ENCODE assay signal across 19 cellular contexts in the genomic region with DNA sequence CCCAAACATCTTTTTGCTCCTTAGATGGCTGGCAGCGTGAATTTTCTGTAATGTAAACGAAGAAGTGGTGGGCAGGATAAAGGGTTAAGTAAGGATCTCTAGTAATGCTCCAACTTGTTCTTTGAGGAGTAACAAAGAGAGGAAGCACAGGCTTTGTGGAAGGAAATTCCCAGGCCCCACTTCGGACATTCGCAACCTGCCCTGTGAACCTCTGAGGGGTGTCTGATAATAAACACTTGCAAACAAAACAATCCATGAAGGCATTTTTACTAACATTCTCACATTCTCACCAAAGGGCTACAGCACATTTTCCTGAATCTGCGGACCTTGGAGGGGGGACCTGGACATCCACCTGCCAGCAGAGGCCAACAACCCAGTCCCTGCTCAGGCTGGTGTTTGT. TPM values are rescaled to one million over a fixed set of nuclear protein-coding genes. Genes with fewer than 3 reads are reported as not detected.
DNase-seq lines count a peak whose midpoint lies in the region; ATAC-seq, FAIRE-seq and TF ChIP-seq lines count a peak whose summit lies in the region.
"Had no signal": no experiment of that assay in that cellular context is flagged by ENCODE, and none has a peak within 500 bp of the region (broad histone marks: within the 10 kb centered on the region; RNA-seq: fewer than 3 reads in every experiment).

No MANE protein-coding gene starts in this region.

- TF ChIP-seq CTCF in liver (IDR thresholded peaks at IDR 0.05; ENCODE audit: low read depth, low read length, missing input control) (no peak), HepG2 (CRISPR knock-in tag; IDR thresholded peaks at IDR 0.05) (no peak), psoas muscle (IDR thresholded peaks at IDR 0.05) (no peak), D721Med (IDR thresholded peaks at IDR 0.05; ENCODE audit: insufficient read depth, missing control alignments) (no peak), pancreas (IDR thresholded peaks at IDR 0.05) (no peak)

- no peaks in the 10 kb centered on the region for H3K36me3 Mint-ChIP-seq in activated T-helper 2 cell treated with anti-CD3 and anti-CD28 coated beads, Interferon-gamma antibody, Interleukin-2, Interleukin-4, amounts not matched to agents 10 μg/mL and 5 μg/mL and 100 μg/mL, durations not matched to agents 14 hours and 24 hours and 36 hours (ENCODE audit: low read depth)

- H3K27ac ChIP-seq in liver (ENCODE audit: low read depth in 1 of 2, low read length in 2 of 2), result no peak overlapping the region
- no peak overlapping the region for H3K27ac ChIP-seq in HepG2 (ENCODE audit: extremely low read length, insufficient read depth, low read length)
- peak overlapping the region; percentile 60 for H3K27ac ChIP-seq in psoas muscle
- H3K27ac ChIP-seq in pancreas, result no peak overlapping the region
- H3K27ac ChIP-seq: A549; BLaER1 treated with 17β-estradiol and CSF1 and Interleukin-3, amounts not matched to agents 10 nM and 100 nM had no signal

- H4K20me1 ChIP-seq in HepG2 (ENCODE audit: insufficient read depth, low read length), result no peaks in the 10 kb centered on the region
- H4K20me1 ChIP-seq: BLaER1 treated with 17β-estradiol and CSF1 and Interleukin-3, amounts not matched to agents 10 nM and 100 nM had no signal

- FAIRE-seq in HepG2 (lab: Jason Lieb, UNC) (no peak), D721Med (lab: Jason Lieb, UNC) (no peak), pancreas (lab: Jason Lieb, UNC) (no peak)
- FAIRE-seq: A549 had no signal

- no peaks in the 10 kb centered on the region for H3K79me2 ChIP-seq in HepG2 (ENCODE audit: insufficient read depth, low read length)

- H3K4me1 Mint-ChIP-seq in activated T-helper 2 cell treated with anti-CD3 and anti-CD28 coated beads, Interferon-gamma antibody, Interleukin-2, Interleukin-4, amounts not matched to agents 10 μg/mL and 5 μg/mL and 100 μg/mL, durations not matched to agents 14 hours and 24 hours and 36 hours (ENCODE audit: low read depth), result no peaks in the 10 kb centered on the region

- no peaks in the 10 kb centered on the region for H3K27me3 Mint-ChIP-seq in activated T-helper 2 cell treated with anti-CD3 and anti-CD28 coated beads, Interferon-gamma antibody, Interleukin-2, Interleukin-4, amounts not matched to agents 10 μg/mL and 5 μg/mL and 100 μg/mL, durations not matched to agents 14 hours and 24 hours and 36 hours (ENCODE audit: low read depth)

- intact Hi-C loops in HepG2 (cut with micrococcal nuclease; ENCODE audit: unreplicated experiment), result no loop called here
- intact Hi-C loops in psoas muscle (cut with DNase I), result no loop called here
- intact Hi-C loops in activated T-helper 2 cell treated with anti-CD3 and anti-CD28 coated beads, Interferon-gamma antibody, Interleukin-2, Interleukin-4, amounts not matched to agents 10 μg/mL and 5 μg/mL and 100 μg/mL, durations not matched to agents 14 hours and 24 hours and 36 hours (cut with micrococcal nuclease), result no loop called here
- intact Hi-C loops in pancreas (cut with DNase I), result no loop called here

- H3K9me3 ChIP-seq in liver (ENCODE audit: control insufficient read depth in 4 of 4, low read length in 3 of 4) (no peaks in the 10 kb centered on the region), HepG2 (ENCODE audit: low read length) (no peaks in the 10 kb centered on the region), psoas muscle (no peaks in the 10 kb centered on the region), pancreas (no peaks in the 10 kb centered on the region)
- H3K9me3 ChIP-seq: A549; BLaER1 treated with 17β-estradiol and CSF1 and Interleukin-3, amounts not matched to agents 10 nM and 100 nM had no signal

- no peak overlapping the region for H3K27ac Mint-ChIP-seq in activated T-helper 2 cell treated with anti-CD3 and anti-CD28 coated beads, Interferon-gamma antibody, Interleukin-2, Interleukin-4, amounts not matched to agents 10 μg/mL and 5 μg/mL and 100 μg/mL, durations not matched to agents 14 hours and 24 hours and 36 hours

- no peak for ATAC-seq in HepG2
- peak; percentile 31 for ATAC-seq in left lobe of liver
- ATAC-seq in psoas muscle, result peak in 1 of 4 donors; percentile 32
- no peak for ATAC-seq in GM18909 (IDR thresholded peaks at IDR 0.05; ENCODE audit: poor library complexity, unreplicated experiment)
- ATAC-seq in pancreas, result no peak
- ATAC-seq: A549, PC-3 had no signal

- no TSS peak for BruUV-seq in HepG2 (replicated peaks; lab: Mats Ljungman, UMichigan)

- no peaks in the 10 kb centered on the region for H3K9me3 Mint-ChIP-seq in activated T-helper 2 cell treated with anti-CD3 and anti-CD28 coated beads, Interferon-gamma antibody, Interleukin-2, Interleukin-4, amounts not matched to agents 10 μg/mL and 5 μg/mL and 100 μg/mL, durations not matched to agents 14 hours and 24 hours and 36 hours

- POLR2A ChIA-PET in HepG2 (lab: Yijun Ruan, JAX), result no interaction called here

- no peak for TF ChIP-seq POLR2A in HepG2 (IDR thresholded peaks at IDR 0.05; ENCODE audit: insufficient read depth in 1 of 2, low read depth in 2 of 2, low read length in 2 of 2)

- no peak for DNase-seq in HepG2 (ENCODE audit: low spot score)
- DNase-seq in left lobe of liver (ENCODE audit: low spot score), result no peak
- DNase-seq in psoas muscle, result no peak
- DNase-seq in activated T-helper 2 cell treated with anti-CD3 and anti-CD28 coated beads, Interferon-gamma antibody, Interleukin-2, Interleukin-4, amounts not matched to agents 10 μg/mL and 5 μg/mL and 100 μg/mL, durations not matched to agents 14 hours and 24 hours and 36 hours (ENCODE audit: low spot score), result no peak
- no peak for DNase-seq in D721Med (ENCODE audit: insufficient read length, low spot score)
- no peak for DNase-seq in pancreas
- DNase-seq: DMS 273 treated with DMSO at 0.1 percent for 48 hours, EL, GOT3, KG1, NCI-H1436 treated with DMSO at 0.1 percent for 48 hours, NCI-H2081, NCI-H510A, NCI-H774, PC-3 had no signal

- 89% methylated on average over 5 of the region's 5 CpGs for WGBS in liver
- 42% methylated on average over 5 of the region's 5 CpGs for WGBS in HepG2 (ENCODE audit: low lambda C conversion rate)
- 72 to 82% (median 81%) methylated on average over 5 of the region's 5 CpGs for WGBS in psoas muscle, 3 donors
- 89 to 93% methylated on average over 5 of the region's 5 CpGs for WGBS in pancreas, 2 donors

- CTCF ChIA-PET in HepG2 (lab: Yijun Ruan, JAX; ENCODE audit: low intra/inter-chr PET ratio, low total read pairs), result no interaction called here

- no peak overlapping the region for H2AFZ ChIP-seq in HepG2 (ENCODE audit: low read length)

- H3K9ac ChIP-seq in liver (ENCODE audit: low read depth in 1 of 2, low read length in 2 of 2) (no peak overlapping the region), HepG2 (ENCODE audit: insufficient read depth, low read depth, low read length) (no peak overlapping the region)
- H3K9ac ChIP-seq: BLaER1 treated with 17β-estradiol and CSF1 and Interleukin-3, amounts not matched to agents 10 nM and 100 nM had no signal

- no peak for TF ChIP-seq EP300 in HepG2 (IDR thresholded peaks at IDR 0.05; ENCODE audit: low read depth in 2 of 2, low read length in 2 of 2)
- no peak for TF ChIP-seq EP300 in HepG2 (CRISPR knock-in tag; IDR thresholded peaks at IDR 0.05; ENCODE audit: borderline replicate concordance)

- H3K36me3 ChIP-seq in liver (ENCODE audit: control insufficient read depth in 4 of 4, insufficient read depth in 3 of 4, low read depth in 1 of 4, low read length in 3 of 4) (no peaks in the 10 kb centered on the region), HepG2 (replicated peaks in 1 of 2; ENCODE audit: control insufficient read depth in 1 of 2, insufficient read depth in 2 of 2, low read length in 2 of 2) (no peaks in the 10 kb centered on the region), psoas muscle (ENCODE audit: insufficient read depth in 1 of 2, low read depth in 1 of 2) (no peaks in the 10 kb centered on the region), pancreas (no peaks in the 10 kb centered on the region)
- H3K36me3 ChIP-seq: BLaER1 treated with 17β-estradiol and CSF1 and Interleukin-3, amounts not matched to agents 10 nM and 100 nM had no signal

- in situ Hi-C loops in HepG2 (cut with HindIII; ENCODE audit: extremely low pct_ligation_motif_present, low pct_unique_long_range_greater_than_20kb), result no loop called here

- no peak overlapping the region for H3K4me2 ChIP-seq in HepG2 (ENCODE audit: low read depth, low read length)
- H3K4me2 ChIP-seq: A549; BLaER1 treated with 17β-estradiol and CSF1 and Interleukin-3, amounts not matched to agents 10 nM and 100 nM had no signal

- H3K27me3 ChIP-seq in liver (ENCODE audit: control insufficient read depth in 4 of 4, insufficient read depth in 4 of 4, low read length in 3 of 4) (peaks cover 0 to 2% (median 0%) of the 10 kb centered on the region in 4 donors), HepG2 (ENCODE audit: control insufficient read depth in 1 of 2, insufficient read depth in 2 of 2, low read length in 2 of 2) (peaks cover 2 to 43% of the 10 kb centered on the region in 2 experiments; a peak in 3 of 5 replicates), psoas muscle (ENCODE audit: insufficient read depth in 3 of 3, low read length in 2 of 3) (no peaks in the 10 kb centered on the region), pancreas (no peaks in the 10 kb centered on the region)
- H3K27me3 ChIP-seq: BLaER1 treated with 17β-estradiol and CSF1 and Interleukin-3, amounts not matched to agents 10 nM and 100 nM had no signal

- TF ChIP-seq RAD21 in liver (IDR thresholded peaks at IDR 0.05) (no peak), HepG2 (CRISPR knock-in tag; IDR thresholded peaks at IDR 0.05) (no peak)

- H3K4me3 ChIP-seq in liver (ENCODE audit: low read depth in 1 of 3, low read length in 3 of 3) (no peak overlapping the region), HepG2 (replicated peaks in 1 of 3; ENCODE audit: insufficient read depth in 1 of 3, low read depth in 2 of 3, low read length in 3 of 3) (no peak overlapping the region), psoas muscle (no peak overlapping the region), pancreas (no peak overlapping the region)
- H3K4me3 ChIP-seq: A549; BLaER1 treated with 17β-estradiol and CSF1 and Interleukin-3, amounts not matched to agents 10 nM and 100 nM had no signal

- H3K4me1 ChIP-seq in liver (ENCODE audit: control insufficient read depth in 4 of 4, insufficient read depth in 4 of 4, low read length in 3 of 4) (no peaks in the 10 kb centered on the region), HepG2 (ENCODE audit: insufficient read depth, low read length) (peaks cover 4% of the 10 kb centered on the region; the same call in 1 of the 2 replicates), psoas muscle (peaks cover 4% of the 10 kb centered on the region), pancreas (no peaks in the 10 kb centered on the region)
- H3K4me1 ChIP-seq: BLaER1 treated with 17β-estradiol and CSF1 and Interleukin-3, amounts not matched to agents 10 nM and 100 nM had no signal

- H3K4me3 Mint-ChIP-seq in activated T-helper 2 cell treated with anti-CD3 and anti-CD28 coated beads, Interferon-gamma antibody, Interleukin-2, Interleukin-4, amounts not matched to agents 10 μg/mL and 5 μg/mL and 100 μg/mL, durations not matched to agents 14 hours and 24 hours and 36 hours (ENCODE audit: low read depth), result no peak overlapping the region

RNA-seq across cellular contexts. Expression of gene ADGRF5, which starts 25.8 kb away (rescaled TPM):
- total RNA-seq in liver (10 to 100 TPM in 1 of 2 donors, 1 to 10 TPM in 1; 4.9 to 19.9 TPM), HepG2 (2016; rRNA removed; fragmentation: Illumina TruSeq; extraction: Trizol) (not detected in 2 replicates), left lobe of liver (8.3 TPM), psoas muscle (10 to 100 TPM; 18.7 to 58.0 (median 22.4) TPM), pancreas (1 to 10 TPM; 2.2 to 6.6 (median 4.0) TPM)
- polyA plus RNA-seq in liver (1 to 10 TPM; 7.4 to 7.5 TPM), HepG2 (2011; rRNA removed) (not detected in 2 replicates), psoas muscle (10 to 100 TPM; 14.3 to 23.3 (median 15.0) TPM), pancreas (1 to 10 TPM; 2.6 to 7.6 TPM)
- not detected in 2 replicates for total RNA-seq in HepG2 (2016; cell fraction: cytosol; rRNA removed; fragmentation: Illumina TruSeq; extraction: Trizol; ENCODE audit: low read depth)
- not detected in 2 replicates for total RNA-seq in HepG2 (2016; cell fraction: insoluble cytoplasmic fraction; rRNA removed; fragmentation: Illumina TruSeq; extraction: Trizol)
- total RNA-seq in HepG2 (2016; cell fraction: membrane; rRNA removed; fragmentation: Illumina TruSeq; extraction: Trizol), result not detected in 2 replicates
- not detected in 2 replicates for total RNA-seq in HepG2 (2016; cell fraction: nucleus; rRNA removed; fragmentation: Illumina TruSeq; extraction: Trizol)
- polyA plus RNA-seq in HepG2 (2011; cell fraction: cytosol; rRNA removed), result not detected in 2 replicates
- not detected in 2 replicates for polyA plus RNA-seq in HepG2 (2011; cell fraction: nucleus; rRNA removed)
- not detected in 2 replicates for polyA plus RNA-seq in HepG2 (2012)
- not detected in 2 replicates for polyA plus RNA-seq in HepG2 (2016; cell fraction: cytosol; fragmentation: Illumina TruSeq; extraction: Trizol; ENCODE audit: low read depth)
- polyA plus RNA-seq in HepG2 (2016; cell fraction: insoluble cytoplasmic fraction; fragmentation: Illumina TruSeq; extraction: Trizol; ENCODE audit: low read depth), result not detected in 2 replicates
- polyA plus RNA-seq in HepG2 (2016; cell fraction: membrane; fragmentation: Illumina TruSeq; extraction: Trizol; ENCODE audit: low read depth), result not detected in 2 replicates
- not detected in 2 replicates for polyA plus RNA-seq in HepG2 (2016; cell fraction: nucleus; fragmentation: Illumina TruSeq; extraction: Trizol; ENCODE audit: insufficient read depth, low read depth)
- polyA minus RNA-seq in HepG2 (2011; rRNA and poly(A)+ RNA removed; ENCODE audit: low replicate concordance), result not detected in 2 replicates
- not detected in 2 replicates for polyA minus RNA-seq in HepG2 (2011; cell fraction: cytosol; rRNA and poly(A)+ RNA removed)
- polyA minus RNA-seq in HepG2 (2011; cell fraction: nucleus; rRNA and poly(A)+ RNA removed), result not detected in 2 replicates
- total RNA-seq in activated T-helper 2 cell treated with anti-CD3 and anti-CD28 coated beads, Interferon-gamma antibody, Interleukin-2, Interleukin-4, amounts not matched to agents 10 μg/mL and 5 μg/mL and 100 μg/mL, durations not matched to agents 14 hours and 24 hours and 36 hours, result not detected in 2 replicates
- polyA plus RNA-seq: A549 had no signal
